In the genomic region with DNA sequence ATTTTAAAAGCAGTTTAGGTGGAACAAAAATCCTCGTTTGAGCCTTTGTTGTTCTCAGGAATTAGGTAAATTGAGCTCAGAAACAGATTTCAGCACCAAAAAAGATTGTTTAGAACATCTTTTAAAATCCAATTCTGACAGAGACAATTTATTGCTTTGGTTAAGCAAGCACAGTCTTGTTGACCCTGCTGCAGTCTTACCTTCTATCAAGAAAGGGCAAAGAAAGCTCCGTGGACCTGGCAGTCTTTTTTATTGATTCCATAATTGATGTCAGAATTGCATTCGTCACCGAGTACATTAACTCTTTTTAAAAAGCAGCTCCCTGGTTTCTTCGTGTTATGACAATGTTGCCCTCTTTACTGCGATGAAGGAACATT, we compare ENCODE assay signal across 19 cellular contexts.
"Had no signal": no experiment of that assay in that cellular context is flagged by ENCODE, and none has a peak within 500 bp of the region (broad histone marks: within the 10 kb centered on the region; RNA-seq: fewer than 3 reads in every experiment).

No MANE protein-coding gene starts in this region.

- DNase-seq: caudate nucleus; effector CD4-positive, alpha-beta T cell; endodermal cell; glutamatergic neuron; immature natural killer cell; kidney glomerular epithelial cell; mammary epithelial cell; stimulated activated CD4-positive, alpha-beta T cell treated with anti-CD3 and anti-CD28 coated beads, Interleukin-2, amount 100 ng/mL, for 24 hours; stimulated activated CD4-positive, alpha-beta T cell treated with anti-CD3 and anti-CD28 coated beads, Interleukin-4, amount 100 ng/mL, for 4 hours; stimulated activated naive B cell treated with anti-CD40 and anti-IgM and Interleukin-4, amounts not matched to agents 10 μg/mL and 1 μg/mL and 100 μg/mL, for 72 hours; stimulated activated naive CD8-positive, alpha-beta T cell treated with anti-CD3 and anti-CD28 coated beads, Interleukin-15, amount 100 ng/mL, for 72 hours; trophoblast cell had no signal

- H3K36me3 Mint-ChIP-seq: immature natural killer cell; natural killer cell treated with Interleukin-12 subunit alpha and Interleukin-12 subunit beta and Interleukin-15 and Interleukin-18, amount 100 ng/mL, for 72 hours; stimulated activated naive B cell treated with anti-CD40 and anti-IgM and Interleukin-4, amounts not matched to agents 10 μg/mL and 1 μg/mL and 100 μg/mL, for 72 hours had no signal

- H3K9ac ChIP-seq: parathyroid adenoma had no signal

- H3K4me3 ChIP-seq: coronary artery, gastroesophageal sphincter, thoracic aorta had no signal

- H3K9me3 ChIP-seq: gastroesophageal sphincter, thoracic aorta had no signal

- H3K4me1 Mint-ChIP-seq: immature natural killer cell; stimulated activated naive B cell treated with anti-CD40 and anti-IgM and Interleukin-4, amounts not matched to agents 10 μg/mL and 1 μg/mL and 100 μg/mL, for 72 hours; stimulated activated naive CD8-positive, alpha-beta T cell treated with anti-CD3 and anti-CD28 coated beads, Interleukin-15, amount 100 ng/mL, for 72 hours had no signal

- H3K27ac ChIP-seq: coronary artery, gastroesophageal sphincter, parathyroid adenoma, thoracic aorta had no signal

- H3K27ac Mint-ChIP-seq: endodermal cell; immature natural killer cell; natural killer cell treated with Interleukin-12 subunit alpha and Interleukin-12 subunit beta and Interleukin-15 and Interleukin-18, amount 100 ng/mL, for 72 hours; stimulated activated naive B cell treated with anti-CD40 and anti-IgM and Interleukin-4, amounts not matched to agents 10 μg/mL and 1 μg/mL and 100 μg/mL, for 72 hours; stimulated activated naive CD8-positive, alpha-beta T cell treated with anti-CD3 and anti-CD28 coated beads, Interleukin-15, amount 100 ng/mL, for 72 hours had no signal

- H3K27me3 ChIP-seq: gastroesophageal sphincter had no signal

- ATAC-seq: gastroesophageal sphincter; left lobe of liver; sciatic nerve; stimulated activated naive B cell treated with anti-CD40 and anti-IgM and Interleukin-4, amounts not matched to agents 10 μg/mL and 1 μg/mL and 100 μg/mL, for 72 hours; stimulated activated naive CD8-positive, alpha-beta T cell treated with anti-CD3 and anti-CD28 coated beads, Interleukin-15, amount 100 ng/mL, for 72 hours had no signal

- H3K36me3 ChIP-seq: gastroesophageal sphincter, thoracic aorta had no signal

- H3K4me1 ChIP-seq: parathyroid adenoma had no signal

- H3K4me3 Mint-ChIP-seq: endodermal cell; immature natural killer cell; natural killer cell treated with Interleukin-12 subunit alpha and Interleukin-12 subunit beta and Interleukin-15 and Interleukin-18, amount 100 ng/mL, for 72 hours; stimulated activated naive B cell treated with anti-CD40 and anti-IgM and Interleukin-4, amounts not matched to agents 10 μg/mL and 1 μg/mL and 100 μg/mL, for 72 hours; stimulated activated naive CD8-positive, alpha-beta T cell treated with anti-CD3 and anti-CD28 coated beads, Interleukin-15, amount 100 ng/mL, for 72 hours had no signal
